ENCODE assay signal across 13 cellular contexts in genomic region chr11:43418197-43418596, GRCh38.
"Had no signal": no experiment of that assay in that cellular context is flagged by ENCODE, and none has a peak within 500 bp of the region (broad histone marks: within the 10 kb centered on the region; RNA-seq: fewer than 3 reads in every experiment).

No MANE protein-coding gene starts in this region.

- H3K9me3 Mint-ChIP-seq: activated naive CD4-positive, alpha-beta T cell treated with anti-CD3 and anti-CD28 coated beads, Interleukin-2, amount 10 ng/mL, durations not matched to agents 7 days and 5 days; activated T-helper 2 cell treated with anti-CD3 and anti-CD28 coated beads, Interferon-gamma antibody, Interleukin-2, Interleukin-4, amounts not matched to agents 10 μg/mL and 5 μg/mL and 100 μg/mL, durations not matched to agents 14 hours and 24 hours and 36 hours; naive thymus-derived CD4-positive, alpha-beta T cell; stimulated activated naive CD8-positive, alpha-beta T cell treated with anti-CD3 and anti-CD28 coated beads, Interleukin-15, amount 100 ng/mL, for 72 hours had no signal

- H3K4me3 ChIP-seq: cardiac muscle cell, thoracic aorta had no signal

- ATAC-seq: esophagus mucosa; naive thymus-derived CD4-positive, alpha-beta T cell; stimulated activated naive CD8-positive, alpha-beta T cell treated with anti-CD3 and anti-CD28 coated beads, Interleukin-15, amount 100 ng/mL, for 72 hours had no signal

- DNase-seq: activated CD4-positive, alpha-beta T cell treated with anti-CD3 and anti-CD28 coated beads for 48 hours; activated naive CD4-positive, alpha-beta T cell treated with anti-CD3 and anti-CD28 coated beads, Interleukin-2, amount 10 ng/mL, durations not matched to agents 7 days and 5 days; activated T-cell treated with anti-CD3 and anti-CD28 coated beads for 4 hours; hypothalamus; kidney glomerular epithelial cell; naive thymus-derived CD4-positive, alpha-beta T cell; stimulated activated CD4-positive, alpha-beta T cell treated with anti-CD3 and anti-CD28 coated beads, Interleukin-4, amount 100 ng/mL, for 4 hours; stimulated activated naive CD8-positive, alpha-beta T cell treated with anti-CD3 and anti-CD28 coated beads, Interleukin-15, amount 100 ng/mL, for 72 hours had no signal

- H3K27ac Mint-ChIP-seq: activated naive CD4-positive, alpha-beta T cell treated with anti-CD3 and anti-CD28 coated beads, Interleukin-2, amount 10 ng/mL, durations not matched to agents 7 days and 5 days; activated T-helper 2 cell treated with anti-CD3 and anti-CD28 coated beads, Interferon-gamma antibody, Interleukin-2, Interleukin-4, amounts not matched to agents 10 μg/mL and 5 μg/mL and 100 μg/mL, durations not matched to agents 14 hours and 24 hours and 36 hours; naive thymus-derived CD4-positive, alpha-beta T cell; stimulated activated naive CD8-positive, alpha-beta T cell treated with anti-CD3 and anti-CD28 coated beads, Interleukin-15, amount 100 ng/mL, for 72 hours had no signal

- H3K27me3 ChIP-seq: cardiac muscle cell, neutrophil had no signal

- H3K27me3 Mint-ChIP-seq: activated naive CD4-positive, alpha-beta T cell treated with anti-CD3 and anti-CD28 coated beads, Interleukin-2, amount 10 ng/mL, durations not matched to agents 7 days and 5 days; naive thymus-derived CD4-positive, alpha-beta T cell; stimulated activated naive CD8-positive, alpha-beta T cell treated with anti-CD3 and anti-CD28 coated beads, Interleukin-15, amount 100 ng/mL, for 72 hours had no signal

- H3K4me3 Mint-ChIP-seq: activated naive CD4-positive, alpha-beta T cell treated with anti-CD3 and anti-CD28 coated beads, Interleukin-2, amount 10 ng/mL, durations not matched to agents 7 days and 5 days; naive thymus-derived CD4-positive, alpha-beta T cell; stimulated activated naive CD8-positive, alpha-beta T cell treated with anti-CD3 and anti-CD28 coated beads, Interleukin-15, amount 100 ng/mL, for 72 hours had no signal
